Comparison of ENCODE assay signal across 10 cellular contexts in genomic region chr21:41642399-41642798, GRCh38.
DNase-seq lines count a peak whose midpoint lies in the region; ATAC-seq, FAIRE-seq and TF ChIP-seq lines count a peak whose summit lies in the region.
"Had no signal": no experiment of that assay in that cellular context is flagged by ENCODE, and none has a peak within 500 bp of the region (broad histone marks: within the 10 kb centered on the region; RNA-seq: fewer than 3 reads in every experiment).

No MANE protein-coding gene starts in this region.

- CTCF ChIA-PET in PC-3 (lab: Charles Lee) = interaction anchor here (0.6 to 1.2 kb wide), 3 partner anchors 30 to 51 kb away, joined by 3 to 8 read pairs (median 6); no protein-coding TSS in a partner anchor
- CTCF ChIA-PET in A673 (lab: Charles Lee) = no interaction called here

- H3K79me2 ChIP-seq in PC-3 (ENCODE audit: low read length) = 0 out of 2 replicates have a peak, but pooled peaks cover 13% of the 10 kb centered on the region

- peak overlapping the region; percentile 46 for H3K4me3 ChIP-seq in PC-3 (ENCODE audit: low read length)
- no peak overlapping the region for H3K4me3 ChIP-seq in esophagus squamous epithelium
- H3K4me3 ChIP-seq in A673 (ENCODE audit: low read depth, low read length, poor library complexity, severe bottlenecking) = no peak overlapping the region

- H3K27ac Mint-ChIP-seq in osteocyte (ENCODE audit: unreplicated experiment) = peak overlapping the region; percentile 94
- H3K27ac Mint-ChIP-seq: activated T-helper 17 cell treated with anti-CD3 and anti-CD28 coated beads, Interleukin-2, amount 50 U/mL, for 72 hours had no signal

- no peaks in the 10 kb centered on the region for H4K20me1 ChIP-seq in PC-3 (ENCODE audit: low read length)

- H2AFZ ChIP-seq in PC-3 (ENCODE audit: low read length) = peak overlapping the region; percentile 47

- peaks cover 41% of the 10 kb centered on the region for H3K4me1 Mint-ChIP-seq in osteocyte (ENCODE audit: unreplicated experiment)
- H3K4me1 Mint-ChIP-seq: activated T-helper 17 cell treated with anti-CD3 and anti-CD28 coated beads, Interleukin-2, amount 50 U/mL, for 72 hours had no signal

- WGBS in esophagus squamous epithelium, 2 donors = 63 to 70% methylated on average over 5 of the region's 5 CpGs

- H3K4me1 ChIP-seq in PC-3 (ENCODE audit: insufficient read depth, low read length) (peaks cover 36% of the 10 kb centered on the region), esophagus squamous epithelium (peaks cover 5 to 42% (median 6%) of the 10 kb centered on the region in 3 donors), A673 (ENCODE audit: insufficient read depth, low read length, poor library complexity, severe bottlenecking) (no peaks in the 10 kb centered on the region)

- TF ChIP-seq CTCF in PC-3 (conservative IDR thresholded peaks at IDR 0.05; ENCODE audit: low read depth, low read length) (no peak), esophagus squamous epithelium (IDR thresholded peaks at IDR 0.05) (no peak), osteocyte (IDR thresholded peaks at IDR 0.05) (no peak), D721Med (IDR thresholded peaks at IDR 0.05; ENCODE audit: insufficient read depth, missing control alignments) (no peak), A673 (conservative IDR thresholded peaks at IDR 0.05; ENCODE audit: low read depth, low read length) (no peak)

- H3K4me3 Mint-ChIP-seq in osteocyte (ENCODE audit: unreplicated experiment) = no peak overlapping the region
- H3K4me3 Mint-ChIP-seq: activated T-helper 17 cell treated with anti-CD3 and anti-CD28 coated beads, Interleukin-2, amount 50 U/mL, for 72 hours had no signal

- TF ChIP-seq POLR2A in esophagus squamous epithelium (IDR thresholded peaks at IDR 0.05) = no peak

- no peaks in the 10 kb centered on the region for H3K27me3 ChIP-seq in PC-3 (ENCODE audit: low read length)
- no peaks in the 10 kb centered on the region for H3K27me3 ChIP-seq in esophagus squamous epithelium
- no peaks in the 10 kb centered on the region for H3K27me3 ChIP-seq in A673 (replicated peaks; ENCODE audit: insufficient read depth, low read depth, low read length, poor library complexity)

- H3K27ac ChIP-seq in PC-3 (ENCODE audit: low read length) (peak overlapping the region; percentile 99), esophagus squamous epithelium (peak overlapping the region; percentile 53 to 73 (median 72)), A673 (ENCODE audit: low read depth, low read length, poor library complexity, severe bottlenecking) (no peak overlapping the region)

- TSS peak; percentile 81 for BruUV-seq in PC-3 (replicated peaks; lab: Mats Ljungman, UMichigan)
- no TSS peak for BruUV-seq in A673 (replicated peaks; lab: Mats Ljungman, UMichigan)

- H3K36me3 ChIP-seq in PC-3 (ENCODE audit: low read depth, low read length) (no peaks in the 10 kb centered on the region), esophagus squamous epithelium (no peaks in the 10 kb centered on the region), A673 (ENCODE audit: insufficient read depth, low read length, poor library complexity, severe bottlenecking) (no peaks in the 10 kb centered on the region)

- H3K9me3 ChIP-seq in PC-3 (ENCODE audit: low read length) (no peaks in the 10 kb centered on the region), esophagus squamous epithelium (no peaks in the 10 kb centered on the region), A673 (ENCODE audit: low read depth, low read length, poor library complexity, severe bottlenecking) (no peaks in the 10 kb centered on the region)

- peak; percentile 6 for ATAC-seq in PC-3
- ATAC-seq: activated T-helper 17 cell treated with anti-CD3 and anti-CD28 coated beads, Interleukin-2, amount 50 U/mL, for 72 hours had no signal

- no peaks in the 10 kb centered on the region for H3K27me3 Mint-ChIP-seq in osteocyte (ENCODE audit: unreplicated experiment)

- H3K36me3 Mint-ChIP-seq in osteocyte (ENCODE audit: unreplicated experiment) = no peaks in the 10 kb centered on the region

- no peaks in the 10 kb centered on the region for H3K9me2 ChIP-seq in PC-3 (replicated peaks; ENCODE audit: low read length)

- H3F3A ChIP-seq in PC-3 (ENCODE audit: low read length, unreplicated experiment) = peaks cover 16% of the 10 kb centered on the region

- POLR2A ChIA-PET in PC-3 (lab: Charles Lee; ENCODE audit: unreplicated experiment) (interaction anchor here (0.6 to 1.3 kb wide), 7 partner anchors 10 to 125 kb away, joined by 3 to 16 read pairs (median 6); partner anchors contain the start of gene RIPK4), A673 (lab: Charles Lee; ENCODE audit: low non-redundant PET) (interaction anchor here (0.7 kb wide), 1 partner anchor 482 kb away, joined by 3 read pairs; no protein-coding TSS in a partner anchor)

- intact Hi-C loops in PC-3 (cut with micrococcal nuclease) (loop anchor here (1.0 kb wide), 2 partner anchors 12 to 36 kb away; no protein-coding TSS in a partner anchor), esophagus squamous epithelium (cut with DNase I) (no loop called here), A673 (cut with micrococcal nuclease; ENCODE audit: unreplicated experiment) (no loop called here)

- FAIRE-seq in D721Med (lab: Jason Lieb, UNC) = no peak

- peak; percentile 63 for DNase-seq in A172 (ENCODE audit: low spot score)
- DNase-seq in PC-3 = peak; percentile 48
- no peak for DNase-seq in esophagus squamous epithelium (lab: John Stamatoyannopoulos, UW)
- DNase-seq in osteocyte (ENCODE audit: extremely low spot score, unreplicated experiment) = no peak
- DNase-seq in D721Med (ENCODE audit: insufficient read length, low spot score) = no peak
- no peak for DNase-seq in DMS79 treated with DMSO at 0.1 percent for 48 hours (lab: John Stamatoyannopoulos, UW)
- DNase-seq in Kasumi-1 (lab: John Stamatoyannopoulos, UW) = no peak
- no peak for DNase-seq in A673 (ENCODE audit: low spot score)
- DNase-seq: NCI-H2029 treated with DMSO at 0.1 percent for 48 hours had no signal

- peaks cover 3% of the 10 kb centered on the region for H3K9me3 Mint-ChIP-seq in osteocyte (ENCODE audit: unreplicated experiment)
- H3K9me3 Mint-ChIP-seq: activated T-helper 17 cell treated with anti-CD3 and anti-CD28 coated beads, Interleukin-2, amount 50 U/mL, for 72 hours had no signal

- peak overlapping the region; percentile 94 for H3K9ac ChIP-seq in PC-3 (ENCODE audit: low read length)

- H3K4me2 ChIP-seq in PC-3 (ENCODE audit: low read length) = peak overlapping the region; percentile 79

Comparison
In these comparisons a context has a peak if more than half of its experiments do, and no peak if none do; other contexts are left out.
1. DNase-seq: peak in A172 (single experiment) and PC-3 (single experiment); none in esophagus squamous epithelium (single experiment), osteocyte (single experiment), D721Med (single experiment), DMS79 treated with DMSO at 0.1 percent for 48 hours (single experiment), Kasumi-1 (0 of 2) and A673 (single experiment).